Comparison of ENCODE assay signal across 20 cellular contexts in the genomic region with DNA sequence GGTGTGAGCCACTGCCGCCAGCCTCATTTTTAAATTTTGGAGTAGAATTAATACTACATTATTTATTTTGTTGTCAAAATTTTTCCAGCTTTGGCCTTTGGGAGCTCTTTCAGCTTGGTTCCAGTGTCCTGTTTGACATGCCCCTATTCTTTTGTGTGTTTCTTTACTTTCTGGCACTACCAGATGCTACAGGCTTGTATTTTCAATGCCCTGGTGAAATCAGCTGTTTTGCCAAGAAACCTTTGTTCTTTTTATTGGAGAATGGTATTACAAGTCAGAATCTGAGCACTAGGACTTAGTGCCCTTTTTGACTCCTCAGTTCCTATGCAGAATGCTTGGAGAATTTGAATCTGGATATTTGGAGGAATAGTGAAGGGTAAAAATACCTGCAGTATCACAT.
"Had no signal": no experiment of that assay in that cellular context is flagged by ENCODE, and none has a peak within 500 bp of the region (broad histone marks: within the 10 kb centered on the region; RNA-seq: fewer than 3 reads in every experiment).

No MANE protein-coding gene starts in this region.

- H3K4me1 ChIP-seq: body of pancreas had no signal

- H3K4me2 ChIP-seq: KMS-11 had no signal

- H3K4me3 ChIP-seq: ascending aorta, body of pancreas had no signal

- H3K27ac ChIP-seq: ascending aorta, body of pancreas, KMS-11, VCaP had no signal

- ATAC-seq: activated CD4-positive, alpha-beta T cell treated with anti-CD3 and anti-CD28 coated beads for 36 hours; activated naive CD4-positive, alpha-beta T cell treated with anti-CD3 and anti-CD28 coated beads, Interleukin-2, amount 50 U/mL, for 72 hours; activated naive CD8-positive, alpha-beta T cell treated with anti-CD3 and anti-CD28 coated beads, Interleukin-2, amount 50 U/mL, for 24 hours; body of pancreas; T-cell had no signal

- H3K4me3 Mint-ChIP-seq: activated CD4-positive, alpha-beta memory T cell treated with anti-CD3 and anti-CD28 coated beads, Interleukin-2, amount 10 ng/mL, durations not matched to agents 7 days and 5 days; activated CD4-positive, alpha-beta T cell treated with anti-CD3 and anti-CD28 coated beads for 36 hours; activated naive CD8-positive, alpha-beta T cell treated with anti-CD3 and anti-CD28 coated beads, Interleukin-2, amount 50 U/mL, for 24 hours; T-cell had no signal

- H3K9ac ChIP-seq: KMS-11 had no signal

- H3K27ac Mint-ChIP-seq: activated CD4-positive, alpha-beta memory T cell treated with anti-CD3 and anti-CD28 coated beads, Interleukin-2, amount 10 ng/mL, durations not matched to agents 7 days and 5 days; activated CD4-positive, alpha-beta T cell treated with anti-CD3 and anti-CD28 coated beads for 36 hours; activated naive CD4-positive, alpha-beta T cell treated with anti-CD3 and anti-CD28 coated beads, Interleukin-2, amount 50 U/mL, for 72 hours; activated naive CD8-positive, alpha-beta T cell treated with anti-CD3 and anti-CD28 coated beads, Interleukin-2, amount 50 U/mL, for 24 hours; T-cell had no signal

- H3K27me3 ChIP-seq: ascending aorta, body of pancreas had no signal

- H3K27me3 Mint-ChIP-seq: activated CD4-positive, alpha-beta memory T cell treated with anti-CD3 and anti-CD28 coated beads, Interleukin-2, amount 10 ng/mL, durations not matched to agents 7 days and 5 days; activated CD4-positive, alpha-beta T cell treated with anti-CD3 and anti-CD28 coated beads for 36 hours; activated naive CD8-positive, alpha-beta T cell treated with anti-CD3 and anti-CD28 coated beads, Interleukin-2, amount 50 U/mL, for 24 hours; T-cell had no signal

- H3K9me3 Mint-ChIP-seq: activated CD4-positive, alpha-beta memory T cell treated with anti-CD3 and anti-CD28 coated beads, Interleukin-2, amount 10 ng/mL, durations not matched to agents 7 days and 5 days; activated naive CD4-positive, alpha-beta T cell treated with anti-CD3 and anti-CD28 coated beads, Interleukin-2, amount 50 U/mL, for 72 hours; activated naive CD8-positive, alpha-beta T cell treated with anti-CD3 and anti-CD28 coated beads, Interleukin-2, amount 50 U/mL, for 24 hours; T-cell had no signal

- DNase-seq: activated CD4-positive, alpha-beta memory T cell treated with anti-CD3 and anti-CD28 coated beads, Interleukin-2, amount 10 ng/mL, durations not matched to agents 7 days and 5 days; activated CD4-positive, alpha-beta T cell treated with anti-CD3 and anti-CD28 coated beads for 36 hours; activated CD4-positive, alpha-beta T cell treated with anti-CD3 and anti-CD28 coated beads, Interleukin-2, amount 50 U/mL, for 1 hour; activated naive CD8-positive, alpha-beta T cell treated with anti-CD3 and anti-CD28 coated beads, Interleukin-2, amount 50 U/mL, for 24 hours; activated T-cell treated with anti-CD3 and anti-CD28 coated beads for 4 hours; amniotic stem cell; body of pancreas; NCI-H1092; NCI-H1417; NCI-H1930; NCI-H2171; NCI-H2227 treated with DMSO at 0.1 percent for 48 hours; NCI-H526; NCI-H82; SIG-M5; T-cell had no signal

- H3K9me3 ChIP-seq: ascending aorta, body of pancreas had no signal
